16 cellular contexts compared by ENCODE assay signal in the genomic region with DNA sequence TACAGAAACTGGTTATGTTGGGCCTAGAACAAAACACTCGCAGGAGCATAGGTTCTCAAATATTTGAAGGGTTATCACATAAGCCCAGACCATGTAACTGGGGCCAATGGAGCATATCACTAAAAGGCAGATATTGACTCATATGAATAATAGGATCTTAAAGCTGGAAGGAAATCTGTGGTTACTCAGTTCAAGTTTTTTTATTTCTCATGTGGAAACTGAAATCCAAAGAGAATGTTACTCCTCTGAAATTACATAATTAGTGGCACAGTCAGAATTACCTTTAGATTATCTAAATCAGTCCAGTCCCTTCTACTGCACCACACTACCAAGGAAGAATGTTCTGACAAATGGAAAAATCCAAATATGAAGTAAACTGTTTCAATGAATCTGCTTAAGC. TPM values are rescaled to one million over a fixed set of nuclear protein-coding genes. Genes with fewer than 3 reads are reported as not detected.
DNase-seq lines count a peak whose midpoint lies in the region; ATAC-seq, FAIRE-seq and TF ChIP-seq lines count a peak whose summit lies in the region.
"Had no signal": no experiment of that assay in that cellular context is flagged by ENCODE, and none has a peak within 500 bp of the region (broad histone marks: within the 10 kb centered on the region; RNA-seq: fewer than 3 reads in every experiment).

No MANE protein-coding gene starts in this region.

- H3K4me1 Mint-ChIP-seq in astrocyte (ENCODE audit: low read depth, unreplicated experiment): peaks cover 7% of the 10 kb centered on the region

- H4K20me1 ChIP-seq in astrocyte (ENCODE audit: insufficient read depth, low read length): no peaks in the 10 kb centered on the region

- H3K27ac Mint-ChIP-seq in astrocyte (ENCODE audit: unreplicated experiment): no peak overlapping the region
- H3K27ac Mint-ChIP-seq: CD8-positive, alpha-beta T cell had no signal

- no peak overlapping the region for H3K27ac ChIP-seq in astrocyte (ENCODE audit: low read depth, low read length)

- FAIRE-seq in astrocyte (lab: Jason Lieb, UNC): no peak
- no peak for FAIRE-seq in GM12892 (lab: Jason Lieb, UNC)

- no peaks in the 10 kb centered on the region for H3K79me2 ChIP-seq in astrocyte (ENCODE audit: insufficient read depth, low read length)

- H3K4me3 ChIP-seq in astrocyte (ENCODE audit: insufficient read depth, low read depth, low read length): no peak overlapping the region

- no peaks in the 10 kb centered on the region for H3K36me3 ChIP-seq in astrocyte (ENCODE audit: insufficient read depth, low read length)

- ATAC-seq in GM18861 (IDR thresholded peaks at IDR 0.05; ENCODE audit: unreplicated experiment) (peak; percentile 69), GM21528 (IDR thresholded peaks at IDR 0.05; ENCODE audit: low FRiP score, unreplicated experiment) (peak; percentile 60), HG03103 (IDR thresholded peaks at IDR 0.05; ENCODE audit: low read depth, unreplicated experiment) (peak; percentile 74)
- ATAC-seq: CD8-positive, alpha-beta T cell had no signal

- peaks cover 8% of the 10 kb centered on the region for H3K36me3 Mint-ChIP-seq in astrocyte (ENCODE audit: low read depth, unreplicated experiment)

- no peak overlapping the region for H2AFZ ChIP-seq in astrocyte (ENCODE audit: low read depth, low read length)

- no peak for TF ChIP-seq POLR2A in GM12892 (IDR thresholded peaks at IDR 0.05; ENCODE audit: low read depth, low read length)

- no peak for TF ChIP-seq CTCF in astrocyte (IDR thresholded peaks at IDR 0.05; ENCODE audit: insufficient read depth, low read depth, low read length)

- peaks cover 11% of the 10 kb centered on the region for H3K27me3 Mint-ChIP-seq in astrocyte (ENCODE audit: low read depth, unreplicated experiment)

- H3K4me3 Mint-ChIP-seq in astrocyte (ENCODE audit: unreplicated experiment): no peak overlapping the region
- H3K4me3 Mint-ChIP-seq: CD8-positive, alpha-beta T cell had no signal

- peak; percentile 26 for DNase-seq in astrocyte (ENCODE audit: low read depth)
- no peak for DNase-seq in GM12892 (ENCODE audit: insufficient read length)
- DNase-seq in dermis blood vessel endothelial cell: no peak
- no peak for DNase-seq in NCI-H526 (lab: John Stamatoyannopoulos, UW)
- no peak for DNase-seq in NCI-H128 (lab: John Stamatoyannopoulos, UW; ENCODE audit: unreplicated experiment)
- DNase-seq: activated CD4-positive, alpha-beta T cell treated with anti-CD3 and anti-CD28 coated beads, Interleukin-2, amount 50 U/mL, for 1 hour; CD8-positive, alpha-beta T cell; NCI-H510A; occipital lobe; SHP77 treated with DMSO at 0.1 percent for 48 hours had no signal

- no peaks in the 10 kb centered on the region for H3K27me3 ChIP-seq in astrocyte (ENCODE audit: insufficient read depth, low read length)

- H3K9me3 ChIP-seq in astrocyte (ENCODE audit: insufficient read depth, low read depth, low read length): no peaks in the 10 kb centered on the region

- H3K9me3 Mint-ChIP-seq in astrocyte (ENCODE audit: unreplicated experiment): peaks cover 2% of the 10 kb centered on the region
- H3K9me3 Mint-ChIP-seq: CD8-positive, alpha-beta T cell had no signal

- H3K4me1 ChIP-seq in astrocyte (ENCODE audit: insufficient read depth, low read length): no peaks in the 10 kb centered on the region

- H3K4me2 ChIP-seq in astrocyte (ENCODE audit: low read length): no peak overlapping the region

- H3K9ac ChIP-seq in astrocyte (ENCODE audit: low read length): no peak overlapping the region

RNA-seq across cellular contexts. Expression of gene SLAMF8, which starts 12.0 kb away (rescaled TPM):
- total RNA-seq in astrocyte: 1.7 and 3.6 TPM in 2 replicates
- not detected for polyA plus RNA-seq in GM12892 (2012; ENCODE audit: missing spikeins)
- not detected in 2 replicates for total RNA-seq in dermis blood vessel endothelial cell
- total RNA-seq: dermis microvascular lymphatic vessel endothelial cell, occipital lobe had no signal

RNA-seq across cellular contexts. Expression of gene VSIG8, which starts 23.7 kb away (rescaled TPM):
- total RNA-seq in astrocyte (not detected in 2 replicates), dermis blood vessel endothelial cell (0.09 TPM in 1 of 2 replicates, not detected in the other)
- polyA plus RNA-seq in GM12892 (2012; ENCODE audit: missing spikeins): not detected
- total RNA-seq: CD8-positive, alpha-beta T cell; dermis microvascular lymphatic vessel endothelial cell; occipital lobe; subcutaneous adipose tissue had no signal
- polyA plus RNA-seq: liver had no signal

RNA-seq across cellular contexts. Expression of gene FCRL6, which starts 36.6 kb away (rescaled TPM):
- total RNA-seq in astrocyte (not detected in 2 replicates), dermis blood vessel endothelial cell (not detected in 2 replicates)
- polyA plus RNA-seq in GM12892 (2012; ENCODE audit: missing spikeins): not detected
- total RNA-seq: dermis microvascular lymphatic vessel endothelial cell, occipital lobe had no signal

RNA-seq across cellular contexts. Expression of gene DUSP23, which starts 58.0 kb away (rescaled TPM):
- total RNA-seq in astrocyte (30.1 and 33.0 TPM in 2 replicates), dermis blood vessel endothelial cell (29.0 and 47.6 TPM in 2 replicates)
- 4.0 TPM for polyA plus RNA-seq in GM12892 (2012; ENCODE audit: missing spikeins)
